Comparison of ENCODE assay signal across 13 cellular contexts in the genomic region with DNA sequence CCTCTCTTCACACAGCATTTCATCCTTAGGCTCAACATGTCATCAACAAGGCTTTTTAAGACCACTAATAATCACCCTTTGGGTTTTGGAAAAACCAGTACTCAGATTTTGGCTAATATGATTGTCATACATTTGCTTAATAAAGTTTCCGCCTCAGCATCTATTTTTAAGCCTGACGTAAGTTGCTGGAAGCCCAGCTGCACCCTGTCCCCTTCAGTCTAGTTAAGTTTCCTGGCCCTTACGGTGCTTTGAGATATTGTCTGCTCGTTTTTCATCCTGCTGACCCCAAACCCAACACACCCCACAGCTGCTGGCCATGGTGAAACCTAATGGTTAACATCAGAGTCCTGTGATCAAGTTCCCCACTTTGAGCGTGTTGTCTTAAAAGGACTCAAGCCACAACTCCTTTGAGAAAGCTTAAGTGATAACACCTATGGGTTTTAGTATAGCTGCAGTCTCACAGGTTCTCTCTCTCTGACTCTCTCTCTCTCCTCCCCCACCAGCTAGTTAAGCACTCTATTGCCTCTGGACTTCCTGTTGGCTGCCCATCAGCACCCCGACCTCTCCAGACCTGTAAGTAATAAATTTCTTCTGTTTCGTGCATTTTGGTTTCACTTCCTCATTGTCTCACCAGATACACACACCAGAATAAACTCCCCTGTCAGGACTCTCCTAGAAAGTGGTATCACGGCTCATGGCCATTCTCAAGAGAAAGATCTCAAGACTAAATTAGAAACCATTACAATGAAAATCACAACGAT.
A peak's percentile ranks its signal among the peaks of the same experiment; 100 is the strongest.
DNase-seq lines count a peak whose midpoint lies in the region; ATAC-seq and TF ChIP-seq lines count a peak whose summit lies in the region.
"Had no signal": no experiment of that assay in that cellular context is flagged by ENCODE, and none has a peak within 500 bp of the region (broad histone marks: within the 10 kb centered on the region; RNA-seq: fewer than 3 reads in every experiment).

No MANE protein-coding gene starts in this region.

- H3K4me3 ChIP-seq in osteoblast (ENCODE audit: insufficient read depth, low read length): no peak overlapping the region
- H3K4me3 ChIP-seq in smooth muscle cell: no peak overlapping the region
- H3K4me3 ChIP-seq: hepatocyte had no signal

- no peak for TF ChIP-seq CTCF in osteoblast (IDR thresholded peaks at IDR 0.05; ENCODE audit: extremely low read depth, low read depth, low read length)
- no peak for TF ChIP-seq CTCF in smooth muscle cell (IDR thresholded peaks at IDR 0.05; ENCODE audit: borderline replicate concordance, insufficient read depth, poor library complexity, severe bottlenecking)

- no peaks in the 10 kb centered on the region for H3K79me2 ChIP-seq in osteoblast (ENCODE audit: insufficient read depth, low read length)
- H3K79me2 ChIP-seq in smooth muscle cell (ENCODE audit: low read depth): no peaks in the 10 kb centered on the region
- H3K79me2 ChIP-seq: hepatocyte had no signal

- H3K4me1 ChIP-seq in osteoblast (ENCODE audit: insufficient read depth, low read length) (no peaks in the 10 kb centered on the region), smooth muscle cell (ENCODE audit: low read depth) (no peaks in the 10 kb centered on the region)

- ATAC-seq in GM19328 (IDR thresholded peaks at IDR 0.05; ENCODE audit: unreplicated experiment) (peak; percentile 44), HG02885 (IDR thresholded peaks at IDR 0.05; ENCODE audit: poor library complexity, unreplicated experiment) (peak; percentile 92), HG02571 (IDR thresholded peaks at IDR 0.05; ENCODE audit: unreplicated experiment) (no peak)
- ATAC-seq: stimulated activated naive CD8-positive, alpha-beta T cell treated with anti-CD3 and anti-CD28 coated beads, Interleukin-15, amount 100 ng/mL, for 72 hours had no signal

- no peak overlapping the region for H3K9ac ChIP-seq in smooth muscle cell (ENCODE audit: low read depth)

- no peaks in the 10 kb centered on the region for H3K36me3 ChIP-seq in osteoblast (ENCODE audit: insufficient read depth, low read length)
- no peaks in the 10 kb centered on the region for H3K36me3 ChIP-seq in smooth muscle cell (ENCODE audit: low read depth)

- no peaks in the 10 kb centered on the region for H3K27me3 ChIP-seq in osteoblast (ENCODE audit: insufficient read depth, low read length)
- H3K27me3 ChIP-seq in smooth muscle cell (ENCODE audit: low read depth): no peaks in the 10 kb centered on the region
- H3K27me3 ChIP-seq: hepatocyte had no signal

- peak; percentile 36 for DNase-seq in NAMALWA (ENCODE audit: low spot score)
- peak; percentile 51 for DNase-seq in osteoblast (ENCODE audit: insufficient read length, low spot score, missing footprints)
- no peak for DNase-seq in smooth muscle cell (lab: John Stamatoyannopoulos, UW; ENCODE audit: unreplicated experiment)
- DNase-seq in NCI-H2029 (lab: John Stamatoyannopoulos, UW): no peak
- no peak for DNase-seq in head of caudate nucleus
- DNase-seq: activated CD4-positive, alpha-beta T cell treated with anti-CD3 and anti-CD28 coated beads for 4 hours; NCI-H187 treated with DMSO at 0.1 percent for 48 hours; SHP77; stimulated activated naive CD8-positive, alpha-beta T cell treated with anti-CD3 and anti-CD28 coated beads, Interleukin-15, amount 100 ng/mL, for 72 hours had no signal

- H3K4me2 ChIP-seq in osteoblast (ENCODE audit: insufficient read depth, low read length): no peak overlapping the region
- no peak overlapping the region for H3K4me2 ChIP-seq in smooth muscle cell
- H3K4me2 ChIP-seq: hepatocyte had no signal

- no peak overlapping the region for H2AFZ ChIP-seq in osteoblast (ENCODE audit: low read length)
- no peak overlapping the region for H2AFZ ChIP-seq in smooth muscle cell (ENCODE audit: low read depth)
- H2AFZ ChIP-seq: hepatocyte had no signal

- intact Hi-C loops in head of caudate nucleus (cut with DNase I): no loop called here

- 90% methylated on average over 9 of the region's 9 CpGs for WGBS in smooth muscle cell (ENCODE audit: low lambda C conversion rate)

- H3K9me3 ChIP-seq in osteoblast (ENCODE audit: low read depth, low read length) (no peaks in the 10 kb centered on the region), smooth muscle cell (replicated peaks; ENCODE audit: low read depth) (no peaks in the 10 kb centered on the region)

- H4K20me1 ChIP-seq in osteoblast (ENCODE audit: insufficient read depth, low read length) (no peaks in the 10 kb centered on the region), smooth muscle cell (ENCODE audit: low read depth) (no peaks in the 10 kb centered on the region)

- no peaks in the 10 kb centered on the region for H3F3A ChIP-seq in smooth muscle cell (ENCODE audit: low read depth)

- H3K27ac ChIP-seq in osteoblast (ENCODE audit: low read depth, low read length) (no peak overlapping the region), smooth muscle cell (ENCODE audit: low read depth) (no peak overlapping the region)
- H3K27ac ChIP-seq: hepatocyte had no signal

Comparison
In these comparisons a context has a peak if more than half of its experiments do, and no peak if none do; other contexts are left out.
1. DNase-seq: peak in NAMALWA (single experiment) and osteoblast (single experiment); none in smooth muscle cell (single experiment), NCI-H2029 (single experiment) and head of caudate nucleus (0 of 42).